ENCODE assay signal across 8 cellular contexts in the genomic region with DNA sequence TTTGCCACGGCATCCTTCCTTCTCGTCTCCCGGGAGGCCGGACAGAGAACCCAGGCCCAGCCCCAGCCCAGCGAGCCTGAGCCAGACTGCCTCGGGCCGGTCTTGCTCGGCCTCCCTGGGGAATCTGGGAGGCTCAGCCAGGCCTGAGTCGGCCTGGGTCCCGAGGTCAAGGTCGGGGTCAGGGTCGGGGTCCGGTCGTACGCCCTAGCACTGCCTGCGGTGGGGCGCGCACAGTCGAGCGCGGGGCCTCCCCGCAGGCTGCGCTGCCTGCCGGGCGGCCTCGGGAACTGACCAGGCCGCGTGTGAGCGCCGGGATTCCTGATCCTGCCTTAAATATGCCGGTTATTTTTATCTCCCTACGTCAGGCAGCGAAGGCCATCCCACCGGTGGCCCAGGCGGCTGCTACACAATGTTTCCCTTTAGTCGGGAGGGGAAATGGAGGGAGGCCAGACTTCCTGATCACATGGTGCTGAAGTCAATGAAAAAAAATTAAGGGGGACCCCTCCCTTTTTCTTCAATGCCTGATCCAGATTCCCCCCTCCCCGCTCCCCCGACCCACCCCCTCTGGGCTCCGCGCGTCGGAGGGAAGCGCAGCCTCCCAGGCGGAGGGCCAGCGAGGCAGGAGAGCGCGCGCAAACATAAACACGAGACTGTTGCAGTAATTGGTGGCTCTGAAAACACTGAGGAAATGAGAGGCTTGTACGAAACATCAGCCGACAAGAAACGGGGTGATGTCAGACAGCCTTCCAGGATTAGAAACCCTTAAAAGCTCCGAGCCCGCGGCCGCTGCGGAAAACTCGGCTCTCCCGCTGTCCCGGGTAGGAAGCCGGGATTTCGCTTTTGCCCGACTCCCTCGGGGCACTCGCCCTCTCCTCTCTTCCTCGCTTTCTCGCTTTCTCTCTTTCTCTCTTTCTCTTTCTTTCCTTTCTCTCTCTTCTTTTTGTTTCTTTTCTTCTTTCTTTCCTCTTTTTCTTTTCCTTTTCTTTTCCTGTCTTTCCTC.
DNase-seq lines count a peak whose midpoint lies in the region; ATAC-seq and TF ChIP-seq lines count a peak whose summit lies in the region.

No MANE protein-coding gene starts in this region.

- no peaks in the 10 kb centered on the region for H3K4me1 ChIP-seq in cardiac muscle cell (ENCODE audit: low read depth)
- H3K4me1 ChIP-seq in neuron (ENCODE audit: insufficient read depth, low read length) = no peaks in the 10 kb centered on the region
- no peaks in the 10 kb centered on the region for H3K4me1 ChIP-seq in Karpas-422 (ENCODE audit: low read length)

- H3K4me2 ChIP-seq in Karpas-422 (ENCODE audit: low read depth, low read length, poor library complexity, severe bottlenecking) = no peak overlapping the region

- H3K36me3 ChIP-seq in cardiac muscle cell (no peaks in the 10 kb centered on the region), neuron (ENCODE audit: insufficient read depth, low read length) (no peaks in the 10 kb centered on the region), Karpas-422 (ENCODE audit: insufficient read depth, low read length) (no peaks in the 10 kb centered on the region)

- ATAC-seq in HG02610 (IDR thresholded peaks at IDR 0.05; ENCODE audit: unreplicated experiment) = no peak

- H3K9ac ChIP-seq in Karpas-422 (ENCODE audit: low read length) = no peak overlapping the region

- H3K4me1 Mint-ChIP-seq in IgD-negative memory B cell = peaks cover 7 to 10% (median 10%) of the 10 kb centered on the region in 3 donors

- peaks cover 1% of the 10 kb centered on the region for H3K36me3 Mint-ChIP-seq in IgD-negative memory B cell

- peaks cover 0 to 6% (median 0%) of the 10 kb centered on the region in 3 donors for H3K9me3 Mint-ChIP-seq in IgD-negative memory B cell

- DNase-seq in EL = peak; percentile 92
- DNase-seq in amniotic epithelial cell (ENCODE audit: low read depth) = peak; percentile 95
- DNase-seq in cardiac muscle cell (ENCODE audit: low read depth in 1 of 2, low spot score in 1 of 2) = peak; percentile 72 to 99
- no peak for DNase-seq in DMS79 (lab: John Stamatoyannopoulos, UW)
- no peak for DNase-seq in Karpas-422

- H2AFZ ChIP-seq in neuron (ENCODE audit: low read depth, low read length) (peak overlapping the region; percentile 32), Karpas-422 (ENCODE audit: low read length) (no peak overlapping the region)

- H3K4me3 Mint-ChIP-seq in IgD-negative memory B cell = peak overlapping the region in 3 of 4 donors; percentile 64 to 87 (median 74)

- H3K27ac ChIP-seq in cardiac muscle cell (no peak overlapping the region), Karpas-422 (ENCODE audit: low read length) (no peak overlapping the region)

- no peak overlapping the region for H3K27ac Mint-ChIP-seq in IgD-negative memory B cell

- no peaks in the 10 kb centered on the region for H3K79me2 ChIP-seq in Karpas-422 (ENCODE audit: low read length)

- H3K4me3 ChIP-seq in cardiac muscle cell (peak overlapping the region; percentile 30), neuron (ENCODE audit: low read length) (peak overlapping the region; percentile 33), Karpas-422 (ENCODE audit: low read length) (no peak overlapping the region)

- H3K27me3 ChIP-seq in cardiac muscle cell = peaks cover 30% of the 10 kb centered on the region
- peaks cover 26% of the 10 kb centered on the region for H3K27me3 ChIP-seq in neuron (ENCODE audit: insufficient read depth, low read length)
- no peaks in the 10 kb centered on the region; the same call in 1 of the 2 replicates for H3K27me3 ChIP-seq in Karpas-422 (ENCODE audit: low read length)

- H4K20me1 ChIP-seq in Karpas-422 (ENCODE audit: insufficient read depth, low read depth, low read length) = no peaks in the 10 kb centered on the region

- TF ChIP-seq CTCF in cardiac muscle cell (IDR thresholded peaks at IDR 0.05; ENCODE audit: low read depth, low read length) = peak; percentile 37

- no peaks in the 10 kb centered on the region for H3K9me2 ChIP-seq in Karpas-422 (replicated peaks; ENCODE audit: insufficient read depth, low read length)

- H3K9me3 ChIP-seq in cardiac muscle cell (ENCODE audit: low read depth) = no peaks in the 10 kb centered on the region
- no peaks in the 10 kb centered on the region for H3K9me3 ChIP-seq in neuron (ENCODE audit: low read length)
- H3K9me3 ChIP-seq in Karpas-422 (ENCODE audit: low read length) = no peaks in the 10 kb centered on the region

- H3K27me3 Mint-ChIP-seq in IgD-negative memory B cell = peaks cover 35% of the 10 kb centered on the region

Comparison
In these comparisons a context has a peak if more than half of its experiments do, and no peak if none do; other contexts are left out.
1. DNase-seq: peak in EL (single experiment), amniotic epithelial cell (single experiment) and cardiac muscle cell (2 of 2); none in DMS79 (single experiment) and Karpas-422 (single experiment).